1 cellular context compared by ENCODE assay signal in the genomic region with DNA sequence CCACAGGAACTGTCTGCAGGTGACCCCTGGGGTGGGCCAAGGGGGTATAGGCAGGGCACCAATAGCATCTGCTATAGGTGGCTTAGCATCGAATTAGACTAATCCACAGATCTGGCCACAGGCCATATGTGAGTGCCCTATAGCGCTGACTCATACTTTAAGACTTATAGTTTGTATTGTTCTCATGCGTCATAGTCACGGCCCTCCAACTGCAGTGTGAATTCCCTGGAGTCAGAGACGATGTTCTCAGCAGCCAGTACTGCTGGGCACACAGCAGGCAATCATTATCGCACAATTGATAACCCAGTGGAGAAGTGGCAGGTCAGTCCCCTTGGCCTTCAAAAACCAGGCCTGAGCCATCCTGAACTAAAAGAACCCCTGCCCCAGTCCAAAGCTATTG.
TF ChIP-seq lines count a peak whose summit lies in the region.

No MANE protein-coding gene starts in this region.

TF ChIP-seq in HEK293, 187 proteins besides CTCF, POLR2A, EP300 and RAD21 (continued from another document):
- TF ChIP-seq INSM2 (tag by site-specific recombination; IDR thresholded peaks at IDR 0.05) (0 out of 2 replicates have a peak, but pooled peaks have one; percentile 25), ZNF473 (tag by site-specific recombination; IDR thresholded peaks at IDR 0.05) (no peak), ZNF10 (tag by site-specific recombination; IDR thresholded peaks at IDR 0.05) (0 out of 2 replicates have a peak, but pooled peaks have one; percentile 34), HIC1 (tag by site-specific recombination; IDR thresholded peaks at IDR 0.05) (peak; percentile 53; the same call in 1 of the 2 replicates)
